Comparison of ENCODE assay signal across 8 cellular contexts in the genomic region with DNA sequence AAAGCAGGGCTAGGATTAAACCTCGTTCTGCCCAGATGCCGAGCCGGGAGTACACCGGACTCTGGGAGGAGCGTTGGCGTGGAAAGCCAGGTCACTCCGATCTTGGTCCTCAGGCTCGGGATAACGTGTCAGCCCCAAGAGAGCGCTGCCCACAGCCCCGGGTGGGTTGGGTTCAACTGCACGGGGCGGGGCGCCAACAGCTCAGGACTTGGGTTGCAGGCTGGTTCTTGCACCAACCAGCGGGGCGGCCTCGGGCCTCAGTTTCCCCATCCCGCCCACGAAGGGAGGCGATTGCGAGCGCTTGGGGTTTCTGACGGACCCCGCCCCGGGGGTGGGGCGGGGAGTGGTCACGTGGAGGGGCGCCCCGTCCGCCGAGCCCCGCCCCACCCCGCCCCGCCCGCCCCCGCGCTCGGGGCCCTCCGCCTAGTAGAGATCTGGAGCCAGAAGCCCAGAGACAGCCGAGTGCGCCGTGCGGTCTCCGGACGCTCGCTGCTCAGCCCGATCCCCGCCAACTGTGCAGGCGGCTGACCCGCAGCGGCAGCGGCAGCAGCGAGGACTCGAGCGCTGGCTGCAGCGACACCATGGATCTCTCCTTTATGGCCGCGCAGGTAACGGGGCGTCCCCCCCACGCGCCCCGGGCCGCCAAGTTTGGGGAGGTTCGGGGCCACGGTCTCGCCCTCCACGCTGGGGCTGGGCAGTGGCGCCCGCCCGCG. TPM values are rescaled to one million over a fixed set of nuclear protein-coding genes. Genes with fewer than 3 reads are reported as not detected.
DNase-seq lines count a peak whose midpoint lies in the region; ATAC-seq and TF ChIP-seq lines count a peak whose summit lies in the region.

C14orf132 (plus strand) TSS at position 443 of the 713 bp plus-strand sequence; CDS start at position 582, 139 bp downstream.

- peak within 1 kb of the TSS; percentile 68 to 73 for H3K9ac ChIP-seq in stomach smooth muscle (ENCODE audit: low read length in 2 of 2)

- H3K27me3 Mint-ChIP-seq in nephron progenitor cell (ENCODE audit: low read depth, poor library complexity) = peaks cover 52% of the 10 kb centered on the region

- peak within 1 kb of the TSS; percentile 69 for H3K27ac ChIP-seq in stomach smooth muscle (ENCODE audit: low read length)

- H3K9me3 Mint-ChIP-seq in nephron progenitor cell = no peaks in the 10 kb centered on the region

- H3K27ac Mint-ChIP-seq in nephron progenitor cell = peak within 1 kb of the TSS; percentile 36

- DNase-seq in 8988T = peak; percentile 57
- DNase-seq in NCI-H345 (lab: John Stamatoyannopoulos, UW) = peak; percentile 78
- peak; percentile 18 to 34 for DNase-seq in activated T-helper 1 cell treated with anti-CD3 and anti-CD28 coated beads, Interleukin-2, amount 50 U/mL, for 16 hours (ENCODE audit: low read depth in 1 of 2, low spot score in 1 of 2)
- peak; percentile 51 for DNase-seq in fibroblast of the aortic adventitia (ENCODE audit: low read depth)
- peak; percentile 74 for DNase-seq in nephron progenitor cell

- peaks cover 43% of the 10 kb centered on the region for H3K4me1 Mint-ChIP-seq in nephron progenitor cell

- H3K4me1 ChIP-seq in stomach smooth muscle (ENCODE audit: control insufficient read depth, insufficient read depth, low read length) = peaks cover 36% of the 10 kb centered on the region

- H3K4me3 Mint-ChIP-seq in nephron progenitor cell = peak within 1 kb of the TSS; percentile 92

- ATAC-seq in GM18909 (IDR thresholded peaks at IDR 0.05; ENCODE audit: poor library complexity, unreplicated experiment) (peak; percentile 57), HG03039 (IDR thresholded peaks at IDR 0.05; ENCODE audit: unreplicated experiment) (no peak)

- peaks cover 31% of the 10 kb centered on the region for H3K36me3 Mint-ChIP-seq in nephron progenitor cell (ENCODE audit: low read depth)

- no peaks in the 10 kb centered on the region for H3K9me3 ChIP-seq in stomach smooth muscle (ENCODE audit: control insufficient read depth in 2 of 2, low read length in 2 of 2)

- H3K4me3 ChIP-seq in fibroblast of the aortic adventitia (ENCODE audit: low read depth, low read length) = peak within 1 kb of the TSS; percentile 86
- peak within 1 kb of the TSS; percentile 76 to 85 for H3K4me3 ChIP-seq in stomach smooth muscle (ENCODE audit: low read length in 2 of 2)

- TF ChIP-seq CTCF in fibroblast of the aortic adventitia (IDR thresholded peaks at IDR 0.05; ENCODE audit: insufficient read depth, low read length) (no peak), nephron progenitor cell (IDR thresholded peaks at IDR 0.05) (no peak)

- H3K36me3 ChIP-seq in stomach smooth muscle (ENCODE audit: control insufficient read depth in 2 of 2, insufficient read depth in 2 of 2, low read length in 2 of 2) = peaks cover 0 to 2% of the 10 kb centered on the region in 2 donors

- H3K27me3 ChIP-seq in stomach smooth muscle (ENCODE audit: control insufficient read depth in 1 of 2, insufficient read depth in 2 of 2, low read length in 2 of 2) = no peaks in the 10 kb centered on the region

RNA-seq across cellular contexts. Expression of gene C14orf132, which starts in this region (rescaled TPM):
- total RNA-seq in fibroblast of the aortic adventitia (ENCODE audit: low replicate concordance) = 25.5 and 32.6 TPM in 2 replicates

Comparison
In these comparisons a context has a peak if more than half of its experiments do, and no peak if none do; other contexts are left out.
1. DNase-seq: peak in every context shown above with its lines; median percentile 78 in NCI-H345; 74 in nephron progenitor cell; 57 in 8988T; 51 in fibroblast of the aortic adventitia; 26 in activated T-helper 1 cell treated with anti-CD3 and anti-CD28 coated beads, Interleukin-2, amount 50 U/mL, for 16 hours.